8 cellular contexts compared by ENCODE assay signal in the genomic region with DNA sequence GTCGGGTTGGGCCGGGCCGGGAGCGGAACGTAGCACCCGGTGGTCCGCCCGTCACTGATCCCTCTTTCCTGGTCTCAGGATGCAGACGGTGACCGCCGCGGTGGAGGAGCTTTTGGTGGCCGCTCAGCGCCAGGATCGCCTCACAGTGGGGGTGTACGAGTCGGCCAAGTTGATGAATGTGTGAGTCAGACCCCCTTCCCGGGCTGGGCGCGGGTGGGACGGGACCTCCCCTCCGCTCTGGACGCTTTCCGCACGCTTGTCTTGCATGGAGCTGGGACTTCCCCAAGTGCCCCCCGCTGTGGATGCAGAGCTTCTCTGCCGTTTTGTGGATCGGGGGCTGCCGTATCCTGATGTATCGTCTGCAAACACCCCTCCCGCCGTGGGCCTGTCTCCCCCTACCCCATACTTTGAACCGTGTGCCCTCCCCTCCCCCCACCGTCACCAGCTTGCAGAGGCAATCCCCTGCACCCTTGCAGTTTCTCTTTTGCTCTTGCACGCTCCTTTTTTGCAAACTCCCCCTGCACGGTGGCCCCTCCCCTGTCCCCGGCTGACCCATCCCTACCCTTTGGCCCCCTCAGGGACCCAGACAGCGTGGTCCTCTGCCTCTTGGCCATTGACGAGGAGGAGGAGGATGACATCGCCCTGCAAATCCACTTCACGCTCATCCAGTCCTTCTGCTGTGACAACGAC. TPM values are rescaled to one million over a fixed set of nuclear protein-coding genes. Genes with fewer than 3 reads are reported as not detected.
DNase-seq lines count a peak whose midpoint lies in the region; TF ChIP-seq lines count a peak whose summit lies in the region.

No MANE protein-coding gene starts in this region.

- intact Hi-C loops in lower leg skin (cut with DNase I; ENCODE audit: low total_unique reads), result loop anchor here (5.0 kb wide), 1 partner anchor 66 kb away; no protein-coding TSS in a partner anchor

- H3K27me3 ChIP-seq in HL-60 (ENCODE audit: insufficient read depth, poor library complexity, severe bottlenecking), result no peaks in the 10 kb centered on the region

- H3K4me3 ChIP-seq in HL-60 (replicated peaks; ENCODE audit: insufficient read depth, low read length), result peak overlapping the region; percentile 84
- peak overlapping the region; percentile 92 for H3K4me3 ChIP-seq in lower leg skin (ENCODE audit: low read depth, poor library complexity, severe bottlenecking)

- no peak for TF ChIP-seq POLR2A in lower leg skin (IDR thresholded peaks at IDR 0.05)

- H3K27ac ChIP-seq in HL-60 (replicated peaks), result peak overlapping the region; percentile 89

- TF ChIP-seq CTCF in HL-60 (IDR thresholded peaks at IDR 0.05; ENCODE audit: insufficient read depth, low read length) (no peak), lower leg skin (IDR thresholded peaks at IDR 0.05) (no peak)

- 0 to 1% methylated on average over 22 to 30 of the region's 42 CpGs for WGBS in lower leg skin, 2 donors

- DNase-seq in DMS53 (lab: John Stamatoyannopoulos, UW) (peak; percentile 57), DMS53 treated with DMSO at 0.1 percent for 48 hours (lab: John Stamatoyannopoulos, UW; ENCODE audit: unreplicated experiment) (no peak), HL-60 (ENCODE audit: low read depth in 1 of 2, low spot score in 1 of 2) (peak in 1 of 2 experiments; percentile 45), cerebellum (ENCODE audit: low spot score) (peak; percentile 53), lower leg skin (ENCODE audit: low spot score in 2 of 2) (no peak), LoVo (ENCODE audit: low spot score) (no peak)
- DNase-seq in activated CD4-positive, alpha-beta T cell treated with anti-CD3 and anti-CD28 coated beads for 1 hour, result peak; percentile 45
- peak; percentile 67 for DNase-seq in stimulated activated CD8-positive, alpha-beta memory T cell treated with anti-CD3 and anti-CD28 coated beads, Interleukin-12 subunit alpha, Interleukin-12 subunit beta, amount 100 ng/mL, for 4 hours (ENCODE audit: low read depth)

RNA-seq across cellular contexts. Expression of a gene that starts 0.7 kb away (rescaled TPM):
- 3.8 TPM for total RNA-seq in cerebellum
- total RNA-seq in lower leg skin, result 100 to 1,000 TPM in 2 of 4 donors, 10 to 100 TPM in 2; 74.0 to 205 (median 106) TPM

RNA-seq across cellular contexts. Expression of a gene that starts 19.8 kb away (rescaled TPM):
- total RNA-seq in cerebellum (51.5 TPM), lower leg skin (10 to 100 TPM; 14.4 to 41.8 (median 34.7) TPM)

RNA-seq across cellular contexts. Expression of a gene that starts 49.2 kb away (rescaled TPM):
- total RNA-seq in cerebellum (13.2 TPM), lower leg skin (10 to 100 TPM; 34.2 to 52.8 (median 44.9) TPM)

Comparison
In these comparisons a context has a peak if more than half of its experiments do, and no peak if none do; other contexts are left out.
1. DNase-seq: peak in DMS53 (single experiment), activated CD4-positive, alpha-beta T cell treated with anti-CD3 and anti-CD28 coated beads for 1 hour (single experiment), cerebellum (single experiment) and stimulated activated CD8-positive, alpha-beta memory T cell treated with anti-CD3 and anti-CD28 coated beads, Interleukin-12 subunit alpha, Interleukin-12 subunit beta, amount 100 ng/mL, for 4 hours (single experiment); none in DMS53 treated with DMSO at 0.1 percent for 48 hours (single experiment), lower leg skin (0 of 2) and LoVo (single experiment).
2. RNA of a gene that starts 0.7 kb away (total RNA-seq): 74.0 to 205 TPM in lower leg skin; 3.8 TPM in cerebellum (single experiment); every median in the first group is over 10 times any median in the second.